In genomic region chr5:43061352-43061751, GRCh38 we compare ENCODE assay signal across 23 cellular contexts. TPM values are rescaled to one million over a fixed set of nuclear protein-coding genes. Genes with fewer than 3 reads are reported as not detected.
A peak's percentile ranks its signal among the peaks of the same experiment; 100 is the strongest.
DNase-seq lines count a peak whose midpoint lies in the region; ATAC-seq and TF ChIP-seq lines count a peak whose summit lies in the region.
"Had no signal": no experiment of that assay in that cellular context is flagged by ENCODE, and none has a peak within 500 bp of the region (broad histone marks: within the 10 kb centered on the region; RNA-seq: fewer than 3 reads in every experiment).

No MANE protein-coding gene starts in this region.

- CTCF ChIA-PET in CD4-positive, alpha-beta T cell (lab: Charles Lee), result interaction anchor here (0.6 to 2.2 kb wide), 7 partner anchors 10 to 50 kb away, joined by 3 to 7 read pairs (median 3); no protein-coding TSS in a partner anchor
- CTCF ChIA-PET in HEK293 (lab: Yijun Ruan, JAX), result interaction anchor here (0.7 to 1.3 kb wide), 6 partner anchors 9 to 329 kb away, joined by 3 to 6 read pairs (median 3); no protein-coding TSS in a partner anchor

- H3K27ac Mint-ChIP-seq in CD4-positive, alpha-beta T cell, result peak overlapping the region; percentile 52
- H3K27ac Mint-ChIP-seq in naive thymus-derived CD8-positive, alpha-beta T cell, result peak overlapping the region; percentile 53 to 87 (median 77)
- H3K27ac Mint-ChIP-seq: activated naive CD8-positive, alpha-beta T cell treated with anti-CD3 and anti-CD28 coated beads, Interleukin-2, amount 50 U/mL, for 24 hours; stimulated activated naive CD8-positive, alpha-beta T cell treated with anti-CD3 and anti-CD28 coated beads, Interleukin-15, amount 100 ng/mL, for 72 hours; T-helper 1 cell treated with Interleukin-12 subunit alpha and Interleukin-12 subunit beta and Interleukin-4 antibody, amounts not matched to agents 30 μg/mL and 1 μg/mL, for 36 hours had no signal

- POLR2A ChIA-PET in CD4-positive, alpha-beta T cell (lab: Charles Lee), result interaction anchor here (0.7 to 3.0 kb wide), 11 partner anchors 11 to 617 kb away, joined by 3 to 32 read pairs (median 3); partner anchors contain the start of gene ANXA2R
- POLR2A ChIA-PET in HEK293 (lab: Yijun Ruan, JAX), result interaction anchor here (0.7 to 1.5 kb wide), 4 partner anchors 15 to 60 kb away, joined by 3 to 7 read pairs (median 4); partner anchors contain the start of gene ZNF131
- POLR2A ChIA-PET in naive thymus-derived CD8-positive, alpha-beta T cell (lab: Charles Lee), result interaction anchor here (1.4 to 3.0 kb wide), 7 partner anchors 13 to 111 kb away, joined by 4 to 35 read pairs (median 6); partner anchors contain the start of gene ANXA2R

- peaks cover 4% of the 10 kb centered on the region for H3K9me3 Mint-ChIP-seq in CD4-positive, alpha-beta T cell
- H3K9me3 Mint-ChIP-seq in naive thymus-derived CD8-positive, alpha-beta T cell, result peaks cover 0 to 28% (median 4%) of the 10 kb centered on the region in 9 donors

- DNase-seq in CD4-positive, alpha-beta T cell, result no peak
- peak; percentile 52 for DNase-seq in astrocyte of the spinal cord (ENCODE audit: low read depth, low spot score)
- peak in 1 of 10 donors; percentile 31 for DNase-seq in naive thymus-derived CD8-positive, alpha-beta T cell
- no peak for DNase-seq in NOMO-1 treated with DMSO at 0.1 percent for 48 hours (lab: John Stamatoyannopoulos, UW; ENCODE audit: unreplicated experiment)
- no peak for DNase-seq in stimulated activated CD4-positive, alpha-beta T cell treated with anti-CD3 and anti-CD28 coated beads, Interleukin-12 subunit alpha, Interleukin-12 subunit beta, amount 100 ng/mL, for 4 hours
- DNase-seq: activated CD4-positive, CD25-positive, alpha-beta regulatory T cell; activated naive CD8-positive, alpha-beta T cell treated with anti-CD3 and anti-CD28 coated beads, Interleukin-2, amount 50 U/mL, for 24 hours; AML-193; glutamatergic neuron; H7; left lung; MM.1S; mucosa of descending colon; NCI-H748 treated with DMSO at 0.1 percent for 48 hours; SJCRH30; stimulated activated CD4-positive, alpha-beta T cell treated with anti-CD3 and anti-CD28 coated beads, Interleukin-2, amount 100 ng/mL, for 24 hours; stimulated activated naive CD8-positive, alpha-beta T cell treated with anti-CD3 and anti-CD28 coated beads, Interleukin-15, amount 100 ng/mL, for 72 hours; transverse colon had no signal

- in situ Hi-C loops in astrocyte of the spinal cord (cut with HindIII; ENCODE audit: low sequenced_read_pairs), result no loop called here

- peaks cover 58% of the 10 kb centered on the region for H3K36me3 Mint-ChIP-seq in CD4-positive, alpha-beta T cell (ENCODE audit: low read depth)
- peaks cover 6 to 17% (median 7%) of the 10 kb centered on the region in 3 donors for H3K36me3 Mint-ChIP-seq in naive thymus-derived CD8-positive, alpha-beta T cell

- peak overlapping the region; percentile 11 for H3K27ac ChIP-seq in CD4-positive, alpha-beta T cell (ENCODE audit: low read depth, low read length)
- no peak overlapping the region for H3K27ac ChIP-seq in HEK293 (ENCODE audit: extremely low read depth, low read depth, low read length)
- H3K27ac ChIP-seq: cardiac muscle cell, left lung, SJCRH30, transverse colon had no signal

- ATAC-seq in CD4-positive, alpha-beta T cell (ENCODE audit: poor library complexity), result no peak
- no peak for ATAC-seq in naive thymus-derived CD8-positive, alpha-beta T cell
- ATAC-seq in HG02588 (IDR thresholded peaks at IDR 0.05; ENCODE audit: unreplicated experiment) (no peak), GM21737 (IDR thresholded peaks at IDR 0.05; ENCODE audit: unreplicated experiment) (no peak)
- ATAC-seq: activated naive CD8-positive, alpha-beta T cell treated with anti-CD3 and anti-CD28 coated beads, Interleukin-2, amount 50 U/mL, for 24 hours; left lung; mucosa of descending colon; stimulated activated naive CD8-positive, alpha-beta T cell treated with anti-CD3 and anti-CD28 coated beads, Interleukin-15, amount 100 ng/mL, for 72 hours had no signal

- no peaks in the 10 kb centered on the region for H3K27me3 ChIP-seq in CD4-positive, alpha-beta T cell (ENCODE audit: control insufficient read depth, insufficient read depth, low read length)
- H3K27me3 ChIP-seq: cardiac muscle cell, left lung, SJCRH30, transverse colon had no signal

- TF ChIP-seq CTCF in CD4-positive, alpha-beta T cell (IDR thresholded peaks at IDR 0.05), result no peak
- TF ChIP-seq CTCF in HEK293 (tag by site-specific recombination; IDR thresholded peaks at IDR 0.05), result no peak
- no peak for TF ChIP-seq CTCF in astrocyte of the spinal cord (IDR thresholded peaks at IDR 0.05; ENCODE audit: low read depth, low read length)

- H3K9me3 ChIP-seq in CD4-positive, alpha-beta T cell (ENCODE audit: control insufficient read depth, low read length), result no peaks in the 10 kb centered on the region
- no peaks in the 10 kb centered on the region for H3K9me3 ChIP-seq in HEK293 (ENCODE audit: control insufficient read depth, insufficient read depth, low read depth, low read length)
- H3K9me3 ChIP-seq: left lung, mucosa of descending colon, transverse colon had no signal

- H3K4me1 Mint-ChIP-seq in CD4-positive, alpha-beta T cell (ENCODE audit: low read depth), result peaks cover 16% of the 10 kb centered on the region
- H3K4me1 Mint-ChIP-seq in naive thymus-derived CD8-positive, alpha-beta T cell, result peaks cover 6 to 28% (median 18%) of the 10 kb centered on the region in 4 donors

- no peaks in the 10 kb centered on the region for H3K36me3 ChIP-seq in HEK293 (ENCODE audit: control insufficient read depth in 2 of 2, insufficient read depth in 1 of 2, low read length in 2 of 2)
- H3K36me3 ChIP-seq: cardiac muscle cell, left lung, SJCRH30, transverse colon had no signal

- H3K4me3 ChIP-seq in HEK293 (ENCODE audit: low read depth, low read length), result no peak overlapping the region
- no peak overlapping the region for H3K4me3 ChIP-seq in astrocyte of the spinal cord (ENCODE audit: low read depth, low read length)
- H3K4me3 ChIP-seq: cardiac muscle cell, left lung, mucosa of descending colon, SJCRH30, transverse colon had no signal

- no peaks in the 10 kb centered on the region for H3K27me3 Mint-ChIP-seq in CD4-positive, alpha-beta T cell
- no peaks in the 10 kb centered on the region for H3K27me3 Mint-ChIP-seq in naive thymus-derived CD8-positive, alpha-beta T cell
- H3K27me3 Mint-ChIP-seq: activated naive CD8-positive, alpha-beta T cell treated with anti-CD3 and anti-CD28 coated beads, Interleukin-2, amount 50 U/mL, for 24 hours; stimulated activated naive CD8-positive, alpha-beta T cell treated with anti-CD3 and anti-CD28 coated beads, Interleukin-15, amount 100 ng/mL, for 72 hours had no signal

- H3K4me1 ChIP-seq in HEK293 (ENCODE audit: control insufficient read depth, insufficient read depth, low read length), result no peaks in the 10 kb centered on the region

- intact Hi-C loops in CD4-positive, alpha-beta T cell (cut with DNase I, micrococcal nuclease), result loop anchor here (1.0 to 10.0 kb wide), 2 partner anchors 16 to 333 kb away; no protein-coding TSS in a partner anchor

- no peak overlapping the region for H3K4me3 Mint-ChIP-seq in CD4-positive, alpha-beta T cell
- H3K4me3 Mint-ChIP-seq in naive thymus-derived CD8-positive, alpha-beta T cell, result no peak overlapping the region
- H3K4me3 Mint-ChIP-seq: activated naive CD8-positive, alpha-beta T cell treated with anti-CD3 and anti-CD28 coated beads, Interleukin-2, amount 50 U/mL, for 24 hours; stimulated activated naive CD8-positive, alpha-beta T cell treated with anti-CD3 and anti-CD28 coated beads, Interleukin-15, amount 100 ng/mL, for 72 hours; T-helper 1 cell treated with Interleukin-12 subunit alpha and Interleukin-12 subunit beta and Interleukin-4 antibody, amounts not matched to agents 30 μg/mL and 1 μg/mL, for 36 hours had no signal

TF ChIP-seq in HEK293, 187 proteins besides CTCF, POLR2A, EP300 and RAD21 (continues in another document):
- TF ChIP-seq ZNF692 (tag by site-specific recombination; IDR thresholded peaks at IDR 0.05) (peak; percentile 54; the same call in 1 of the 2 replicates), ZNF548 (tag by site-specific recombination; IDR thresholded peaks at IDR 0.05) (no peak), ZNF10 (tag by site-specific recombination; IDR thresholded peaks at IDR 0.05) (no peak), ZNF404 (tag by site-specific recombination; IDR thresholded peaks at IDR 0.05) (no peak), ZFP69B (tag by site-specific recombination; IDR thresholded peaks at IDR 0.05) (peak; percentile 74)

RNA-seq across cellular contexts. Expression of gene ANXA2R, which starts 21.2 kb away (rescaled TPM):
- total RNA-seq in CD4-positive, alpha-beta T cell, result 10 to 100 TPM; 45.6 to 48.9 TPM
- total RNA-seq in naive thymus-derived CD8-positive, alpha-beta T cell, result 10 to 100 TPM; 65.9 to 72.7 TPM
- polyA plus RNA-seq in naive thymus-derived CD8-positive, alpha-beta T cell, result 10 to 100 TPM; 51.5 to 69.8 (median 54.8) TPM

RNA-seq across cellular contexts. Expression of gene ZNF131, which starts 59.4 kb away (rescaled TPM):
- total RNA-seq in CD4-positive, alpha-beta T cell, result 10 to 100 TPM; 71.7 to 72.4 TPM
- total RNA-seq in naive thymus-derived CD8-positive, alpha-beta T cell, result 10 to 100 TPM; 88.1 to 90.4 TPM
- polyA plus RNA-seq in naive thymus-derived CD8-positive, alpha-beta T cell, result 10 to 100 TPM; 51.8 to 57.1 (median 55.5) TPM
